2 cellular contexts compared by ENCODE assay signal in the genomic region with DNA sequence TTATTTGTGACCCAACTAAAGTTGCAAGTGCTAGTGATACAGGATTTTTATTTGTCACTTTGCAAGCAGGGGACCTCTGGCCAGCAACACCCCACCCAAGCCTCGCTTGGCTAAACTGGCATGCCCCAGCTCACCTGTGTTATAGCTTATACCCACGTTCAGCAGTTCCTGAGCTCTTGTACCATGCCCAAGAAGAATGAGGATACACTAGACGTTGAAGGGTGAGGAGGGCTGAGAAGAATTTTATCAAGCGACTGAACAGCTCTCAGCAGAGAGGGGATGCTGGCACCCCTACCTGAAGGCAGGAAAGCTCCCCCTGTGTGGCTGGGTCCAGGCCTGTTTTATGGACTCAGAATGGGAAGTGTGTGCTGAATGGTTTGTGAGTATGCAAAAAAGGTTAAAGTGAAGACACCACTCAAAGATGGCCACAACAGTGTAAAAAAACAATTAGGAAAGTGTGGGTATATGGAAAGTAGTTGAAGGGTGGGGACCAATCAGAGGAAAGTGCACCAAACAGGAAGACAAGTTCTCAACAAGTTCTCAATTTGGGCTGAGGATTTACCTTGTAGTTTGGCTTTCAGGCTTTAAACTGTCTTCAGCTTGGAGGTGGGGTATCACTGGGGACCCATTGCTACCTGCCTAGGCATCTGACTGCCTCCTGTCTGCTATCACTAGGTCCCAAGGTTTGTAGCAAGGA.
TF ChIP-seq lines count a peak whose summit lies in the region.

No MANE protein-coding gene starts in this region.

TF ChIP-seq in HCT116, 20 proteins besides CTCF, POLR2A, EP300 and RAD21:
- TF ChIP-seq ELF1 (IDR thresholded peaks at IDR 0.05; ENCODE audit: borderline replicate concordance, low read depth) (no peak), SP1 (IDR thresholded peaks at IDR 0.05; ENCODE audit: low read depth) (no peak), EGR1 (IDR thresholded peaks at IDR 0.05; ENCODE audit: low read depth) (no peak)
- TF ChIP-seq, protein P1, sequence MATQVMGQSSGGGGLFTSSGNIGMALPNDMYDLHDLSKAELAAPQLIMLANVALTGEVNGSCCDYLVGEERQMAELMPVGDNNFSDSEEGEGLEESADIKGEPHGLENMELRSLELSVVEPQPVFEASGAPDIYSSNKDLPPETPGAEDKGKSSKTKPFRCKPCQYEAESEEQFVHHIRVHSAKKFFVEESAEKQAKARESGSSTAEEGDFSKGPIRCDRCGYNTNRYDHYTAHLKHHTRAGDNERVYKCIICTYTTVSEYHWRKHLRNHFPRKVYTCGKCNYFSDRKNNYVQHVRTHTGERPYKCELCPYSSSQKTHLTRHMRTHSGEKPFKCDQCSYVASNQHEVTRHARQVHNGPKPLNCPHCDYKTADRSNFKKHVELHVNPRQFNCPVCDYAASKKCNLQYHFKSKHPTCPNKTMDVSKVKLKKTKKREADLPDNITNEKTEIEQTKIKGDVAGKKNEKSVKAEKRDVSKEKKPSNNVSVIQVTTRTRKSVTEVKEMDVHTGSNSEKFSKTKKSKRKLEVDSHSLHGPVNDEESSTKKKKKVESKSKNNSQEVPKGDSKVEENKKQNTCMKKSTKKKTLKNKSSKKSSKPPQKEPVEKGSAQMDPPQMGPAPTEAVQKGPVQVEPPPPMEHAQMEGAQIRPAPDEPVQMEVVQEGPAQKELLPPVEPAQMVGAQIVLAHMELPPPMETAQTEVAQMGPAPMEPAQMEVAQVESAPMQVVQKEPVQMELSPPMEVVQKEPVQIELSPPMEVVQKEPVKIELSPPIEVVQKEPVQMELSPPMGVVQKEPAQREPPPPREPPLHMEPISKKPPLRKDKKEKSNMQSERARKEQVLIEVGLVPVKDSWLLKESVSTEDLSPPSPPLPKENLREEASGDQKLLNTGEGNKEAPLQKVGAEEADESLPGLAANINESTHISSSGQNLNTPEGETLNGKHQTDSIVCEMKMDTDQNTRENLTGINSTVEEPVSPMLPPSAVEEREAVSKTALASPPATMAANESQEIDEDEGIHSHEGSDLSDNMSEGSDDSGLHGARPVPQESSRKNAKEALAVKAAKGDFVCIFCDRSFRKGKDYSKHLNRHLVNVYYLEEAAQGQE (IDR thresholded peaks at IDR 0.05; ENCODE audit: low read depth): no peak
- TF ChIP-seq, protein P2, sequence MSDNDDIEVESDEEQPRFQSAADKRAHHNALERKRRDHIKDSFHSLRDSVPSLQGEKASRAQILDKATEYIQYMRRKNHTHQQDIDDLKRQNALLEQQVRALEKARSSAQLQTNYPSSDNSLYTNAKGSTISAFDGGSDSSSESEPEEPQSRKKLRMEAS (IDR thresholded peaks at IDR 0.05): no peak

TF ChIP-seq in endothelial cell of umbilical vein, 7 proteins besides CTCF, POLR2A, EP300 and RAD21:
- TF ChIP-seq FOS (IDR thresholded peaks at IDR 0.05; ENCODE audit: borderline replicate concordance, insufficient read depth, low read length): no peak
- TF ChIP-seq, protein P2 (IDR thresholded peaks at IDR 0.05; ENCODE audit: insufficient read depth, insufficient read length): no peak
- no peak for TF ChIP-seq GATA2 (IDR thresholded peaks at IDR 0.05; ENCODE audit: insufficient read depth, insufficient read length, low read depth, low read length)
- TF ChIP-seq EZH2 (IDR thresholded peaks at IDR 0.05; ENCODE audit: borderline replicate concordance, low read depth, low read length, severe bottlenecking): no peak
- TF ChIP-seq MYC (IDR thresholded peaks at IDR 0.05; ENCODE audit: low read depth, low read length): no peak
- TF ChIP-seq JUN (IDR thresholded peaks at IDR 0.05; ENCODE audit: borderline replicate concordance, insufficient read depth, insufficient read length, low read depth): no peak
- no peak for TF ChIP-seq POLR2AphosphoS5 (IDR thresholded peaks at IDR 0.05; ENCODE audit: insufficient read depth, low read depth, low read length)
